In genomic region chr2:140880573-140880972, GRCh38 we compare ENCODE assay signal across 17 cellular contexts.
"Had no signal": no experiment of that assay in that cellular context is flagged by ENCODE, and none has a peak within 500 bp of the region (broad histone marks: within the 10 kb centered on the region; RNA-seq: fewer than 3 reads in every experiment).

No MANE protein-coding gene starts in this region.

- H3K27ac Mint-ChIP-seq: activated naive CD8-positive, alpha-beta T cell treated with anti-CD3 and anti-CD28 coated beads, Interleukin-2, amount 10 ng/mL, durations not matched to agents 7 days and 5 days; endodermal cell; stimulated activated memory B cell treated with anti-CD40 and anti-IgM and Interleukin-4, amounts not matched to agents 10 μg/mL and 1 μg/mL and 100 μg/mL, for 72 hours had no signal

- H3K36me3 Mint-ChIP-seq: activated naive CD8-positive, alpha-beta T cell treated with anti-CD3 and anti-CD28 coated beads, Interleukin-2, amount 10 ng/mL, durations not matched to agents 7 days and 5 days; stimulated activated memory B cell treated with anti-CD40 and anti-IgM and Interleukin-4, amounts not matched to agents 10 μg/mL and 1 μg/mL and 100 μg/mL, for 72 hours had no signal

- H3K4me3 Mint-ChIP-seq: activated naive CD8-positive, alpha-beta T cell treated with anti-CD3 and anti-CD28 coated beads, Interleukin-2, amount 10 ng/mL, durations not matched to agents 7 days and 5 days; endodermal cell; nephron; stimulated activated memory B cell treated with anti-CD40 and anti-IgM and Interleukin-4, amounts not matched to agents 10 μg/mL and 1 μg/mL and 100 μg/mL, for 72 hours had no signal

- DNase-seq: activated CD4-positive, alpha-beta T cell treated with anti-CD3 and anti-CD28 coated beads, Interleukin-2, amount 50 U/mL, for 1 hour; activated CD8-positive, alpha-beta memory T cell treated with anti-CD3 and anti-CD28 coated beads for 24 hours; activated naive CD8-positive, alpha-beta T cell treated with anti-CD3 and anti-CD28 coated beads, Interleukin-2, amount 10 ng/mL, durations not matched to agents 7 days and 5 days; anterior cingulate cortex; dorsolateral prefrontal cortex; endodermal cell; erythroblast; foreskin melanocyte; kidney glomerular epithelial cell; mesendoderm; nucleus accumbens; posterior cingulate gyrus; retina; stimulated activated CD4-positive, alpha-beta T cell treated with anti-CD3 and anti-CD28 coated beads, Interleukin-2, amount 100 ng/mL, for 48 hours; thyroid gland had no signal

- H3K27ac ChIP-seq: dorsolateral prefrontal cortex, thyroid gland had no signal

- H3K36me3 ChIP-seq: thyroid gland had no signal

- H3K4me3 ChIP-seq: dorsolateral prefrontal cortex, thyroid gland had no signal

- H3K4me1 Mint-ChIP-seq: activated naive CD8-positive, alpha-beta T cell treated with anti-CD3 and anti-CD28 coated beads, Interleukin-2, amount 10 ng/mL, durations not matched to agents 7 days and 5 days; nephron; stimulated activated memory B cell treated with anti-CD40 and anti-IgM and Interleukin-4, amounts not matched to agents 10 μg/mL and 1 μg/mL and 100 μg/mL, for 72 hours had no signal

- H3K27me3 Mint-ChIP-seq: activated naive CD8-positive, alpha-beta T cell treated with anti-CD3 and anti-CD28 coated beads, Interleukin-2, amount 10 ng/mL, durations not matched to agents 7 days and 5 days; stimulated activated memory B cell treated with anti-CD40 and anti-IgM and Interleukin-4, amounts not matched to agents 10 μg/mL and 1 μg/mL and 100 μg/mL, for 72 hours had no signal

- H3K9me3 ChIP-seq: thyroid gland had no signal

- H3K27me3 ChIP-seq: dorsolateral prefrontal cortex, thyroid gland had no signal

- H3K4me1 ChIP-seq: thyroid gland had no signal

- ATAC-seq: stimulated activated memory B cell treated with anti-CD40 and anti-IgM and Interleukin-4, amounts not matched to agents 10 μg/mL and 1 μg/mL and 100 μg/mL, for 72 hours had no signal
